ENCODE assay signal across 1 cellular context in the genomic region with DNA sequence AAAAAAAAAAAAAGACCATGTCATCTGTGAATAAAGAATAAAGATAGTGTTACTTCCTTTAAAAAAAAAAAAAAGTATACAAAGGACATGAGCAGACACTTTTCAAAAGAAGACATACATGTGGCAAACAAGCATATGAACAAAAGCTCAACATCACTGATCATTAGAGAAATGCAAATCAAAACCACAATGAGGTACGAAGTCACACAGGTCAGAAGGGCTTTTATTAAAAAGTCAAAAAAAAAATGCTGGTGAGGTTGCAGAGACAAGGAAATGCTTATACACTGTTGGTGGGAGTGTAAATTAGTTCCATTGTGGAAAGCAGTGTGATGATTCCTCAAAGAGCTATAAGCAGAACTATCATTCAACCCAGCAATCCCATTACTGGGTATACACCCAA.
TF ChIP-seq lines count a peak whose summit lies in the region.

No MANE protein-coding gene starts in this region.

TF ChIP-seq in GM12878, 131 proteins besides CTCF, POLR2A, EP300 and RAD21:
- TF ChIP-seq, protein P1, sequence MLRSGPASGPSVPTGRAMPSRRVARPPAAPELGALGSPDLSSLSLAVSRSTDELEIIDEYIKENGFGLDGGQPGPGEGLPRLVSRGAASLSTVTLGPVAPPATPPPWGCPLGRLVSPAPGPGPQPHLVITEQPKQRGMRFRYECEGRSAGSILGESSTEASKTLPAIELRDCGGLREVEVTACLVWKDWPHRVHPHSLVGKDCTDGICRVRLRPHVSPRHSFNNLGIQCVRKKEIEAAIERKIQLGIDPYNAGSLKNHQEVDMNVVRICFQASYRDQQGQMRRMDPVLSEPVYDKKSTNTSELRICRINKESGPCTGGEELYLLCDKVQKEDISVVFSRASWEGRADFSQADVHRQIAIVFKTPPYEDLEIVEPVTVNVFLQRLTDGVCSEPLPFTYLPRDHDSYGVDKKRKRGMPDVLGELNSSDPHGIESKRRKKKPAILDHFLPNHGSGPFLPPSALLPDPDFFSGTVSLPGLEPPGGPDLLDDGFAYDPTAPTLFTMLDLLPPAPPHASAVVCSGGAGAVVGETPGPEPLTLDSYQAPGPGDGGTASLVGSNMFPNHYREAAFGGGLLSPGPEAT (IDR thresholded peaks at IDR 0.05; ENCODE audit: low read depth): 0 out of 2 replicates have a peak, but pooled peaks have one; percentile 23
- TF ChIP-seq, protein P2, sequence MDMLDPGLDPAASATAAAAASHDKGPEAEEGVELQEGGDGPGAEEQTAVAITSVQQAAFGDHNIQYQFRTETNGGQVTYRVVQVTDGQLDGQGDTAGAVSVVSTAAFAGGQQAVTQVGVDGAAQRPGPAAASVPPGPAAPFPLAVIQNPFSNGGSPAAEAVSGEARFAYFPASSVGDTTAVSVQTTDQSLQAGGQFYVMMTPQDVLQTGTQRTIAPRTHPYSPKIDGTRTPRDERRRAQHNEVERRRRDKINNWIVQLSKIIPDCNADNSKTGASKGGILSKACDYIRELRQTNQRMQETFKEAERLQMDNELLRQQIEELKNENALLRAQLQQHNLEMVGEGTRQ (IDR thresholded peaks at IDR 0.05; ENCODE audit: borderline replicate concordance, low read depth, low read length): no peak
- TF ChIP-seq IKZF1 (conservative IDR thresholded peaks at IDR 0.05): peak; percentile 32; the same call in 1 of the 2 replicates
- TF ChIP-seq, protein P3, sequence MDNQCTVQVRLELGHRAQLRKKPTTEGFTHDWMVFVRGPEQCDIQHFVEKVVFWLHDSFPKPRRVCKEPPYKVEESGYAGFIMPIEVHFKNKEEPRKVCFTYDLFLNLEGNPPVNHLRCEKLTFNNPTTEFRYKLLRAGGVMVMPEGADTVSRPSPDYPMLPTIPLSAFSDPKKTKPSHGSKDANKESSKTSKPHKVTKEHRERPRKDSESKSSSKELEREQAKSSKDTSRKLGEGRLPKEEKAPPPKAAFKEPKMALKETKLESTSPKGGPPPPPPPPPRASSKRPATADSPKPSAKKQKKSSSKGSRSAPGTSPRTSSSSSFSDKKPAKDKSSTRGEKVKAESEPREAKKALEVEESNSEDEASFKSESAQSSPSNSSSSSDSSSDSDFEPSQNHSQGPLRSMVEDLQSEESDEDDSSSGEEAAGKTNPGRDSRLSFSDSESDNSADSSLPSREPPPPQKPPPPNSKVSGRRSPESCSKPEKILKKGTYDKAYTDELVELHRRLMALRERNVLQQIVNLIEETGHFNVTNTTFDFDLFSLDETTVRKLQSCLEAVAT (IDR thresholded peaks at IDR 0.05): peak; percentile 36; the same call in 1 of the 2 replicates
- TF ChIP-seq NFIC (IDR thresholded peaks at IDR 0.05; ENCODE audit: low read depth, low read length): no peak
- TF ChIP-seq, protein P4, sequence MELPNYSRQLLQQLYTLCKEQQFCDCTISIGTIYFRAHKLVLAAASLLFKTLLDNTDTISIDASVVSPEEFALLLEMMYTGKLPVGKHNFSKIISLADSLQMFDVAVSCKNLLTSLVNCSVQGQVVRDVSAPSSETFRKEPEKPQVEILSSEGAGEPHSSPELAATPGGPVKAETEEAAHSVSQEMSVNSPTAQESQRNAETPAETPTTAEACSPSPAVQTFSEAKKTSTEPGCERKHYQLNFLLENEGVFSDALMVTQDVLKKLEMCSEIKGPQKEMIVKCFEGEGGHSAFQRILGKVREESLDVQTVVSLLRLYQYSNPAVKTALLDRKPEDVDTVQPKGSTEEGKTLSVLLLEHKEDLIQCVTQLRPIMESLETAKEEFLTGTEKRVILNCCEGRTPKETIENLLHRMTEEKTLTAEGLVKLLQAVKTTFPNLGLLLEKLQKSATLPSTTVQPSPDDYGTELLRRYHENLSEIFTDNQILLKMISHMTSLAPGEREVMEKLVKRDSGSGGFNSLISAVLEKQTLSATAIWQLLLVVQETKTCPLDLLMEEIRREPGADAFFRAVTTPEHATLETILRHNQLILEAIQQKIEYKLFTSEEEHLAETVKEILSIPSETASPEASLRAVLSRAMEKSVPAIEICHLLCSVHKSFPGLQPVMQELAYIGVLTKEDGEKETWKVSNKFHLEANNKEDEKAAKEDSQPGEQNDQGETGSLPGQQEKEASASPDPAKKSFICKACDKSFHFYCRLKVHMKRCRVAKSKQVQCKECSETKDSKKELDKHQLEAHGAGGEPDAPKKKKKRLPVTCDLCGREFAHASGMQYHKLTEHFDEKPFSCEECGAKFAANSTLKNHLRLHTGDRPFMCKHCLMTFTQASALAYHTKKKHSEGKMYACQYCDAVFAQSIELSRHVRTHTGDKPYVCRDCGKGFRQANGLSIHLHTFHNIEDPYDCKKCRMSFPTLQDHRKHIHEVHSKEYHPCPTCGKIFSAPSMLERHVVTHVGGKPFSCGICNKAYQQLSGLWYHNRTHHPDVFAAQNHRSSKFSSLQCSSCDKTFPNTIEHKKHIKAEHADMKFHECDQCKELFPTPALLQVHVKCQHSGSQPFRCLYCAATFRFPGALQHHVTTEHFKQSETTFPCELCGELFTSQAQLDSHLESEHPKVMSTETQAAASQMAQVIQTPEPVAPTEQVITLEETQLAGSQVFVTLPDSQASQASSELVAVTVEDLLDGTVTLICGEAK (IDR thresholded peaks at IDR 0.05; ENCODE audit: borderline replicate concordance): peak; percentile 55; the same call in 1 of the 2 replicates
- peak; percentile 61; the same call in 1 of the 2 replicates for TF ChIP-seq NBN (IDR thresholded peaks at IDR 0.05)
- TF ChIP-seq NR2F1 (conservative IDR thresholded peaks at IDR 0.05): peak; percentile 96
- peak; percentile 76 for TF ChIP-seq ATF7 (IDR thresholded peaks at IDR 0.05; ENCODE audit: low read depth)
- TF ChIP-seq MTA2 (IDR thresholded peaks at IDR 0.05; ENCODE audit: low read depth): peak; percentile 79
- peak; percentile 16 to 37; a peak in 2 of 4 replicates for TF ChIP-seq IKZF2 (IDR thresholded peaks at IDR 0.05)
- no peak for TF ChIP-seq ETV6 (conservative IDR thresholded peaks at IDR 0.05 in 1 of 2, IDR thresholded peaks at IDR 0.05 in 1 of 2; ENCODE audit: borderline replicate concordance in 1 of 2, low read depth in 1 of 2)
- 0 out of 2 replicates have a peak, but pooled peaks have one; percentile 21 for TF ChIP-seq RUNX3 (IDR thresholded peaks at IDR 0.05; ENCODE audit: low read length)
- TF ChIP-seq ZZZ3 (IDR thresholded peaks at IDR 0.05; ENCODE audit: control insufficient read depth, insufficient read length, low read depth): no peak
- TF ChIP-seq, protein P5, sequence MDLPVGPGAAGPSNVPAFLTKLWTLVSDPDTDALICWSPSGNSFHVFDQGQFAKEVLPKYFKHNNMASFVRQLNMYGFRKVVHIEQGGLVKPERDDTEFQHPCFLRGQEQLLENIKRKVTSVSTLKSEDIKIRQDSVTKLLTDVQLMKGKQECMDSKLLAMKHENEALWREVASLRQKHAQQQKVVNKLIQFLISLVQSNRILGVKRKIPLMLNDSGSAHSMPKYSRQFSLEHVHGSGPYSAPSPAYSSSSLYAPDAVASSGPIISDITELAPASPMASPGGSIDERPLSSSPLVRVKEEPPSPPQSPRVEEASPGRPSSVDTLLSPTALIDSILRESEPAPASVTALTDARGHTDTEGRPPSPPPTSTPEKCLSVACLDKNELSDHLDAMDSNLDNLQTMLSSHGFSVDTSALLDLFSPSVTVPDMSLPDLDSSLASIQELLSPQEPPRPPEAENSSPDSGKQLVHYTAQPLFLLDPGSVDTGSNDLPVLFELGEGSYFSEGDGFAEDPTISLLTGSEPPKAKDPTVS (IDR thresholded peaks at IDR 0.05; ENCODE audit: low read depth, low read length): no peak
- peak; percentile 69; the same call in 2 of the 3 replicates for TF ChIP-seq POU2F2 (IDR thresholded peaks at IDR 0.05; ENCODE audit: borderline replicate concordance, low read depth, low read length)
- no peak for TF ChIP-seq NR2C1 (IDR thresholded peaks at IDR 0.05)
